1 cellular context compared by ENCODE assay signal in the genomic region with DNA sequence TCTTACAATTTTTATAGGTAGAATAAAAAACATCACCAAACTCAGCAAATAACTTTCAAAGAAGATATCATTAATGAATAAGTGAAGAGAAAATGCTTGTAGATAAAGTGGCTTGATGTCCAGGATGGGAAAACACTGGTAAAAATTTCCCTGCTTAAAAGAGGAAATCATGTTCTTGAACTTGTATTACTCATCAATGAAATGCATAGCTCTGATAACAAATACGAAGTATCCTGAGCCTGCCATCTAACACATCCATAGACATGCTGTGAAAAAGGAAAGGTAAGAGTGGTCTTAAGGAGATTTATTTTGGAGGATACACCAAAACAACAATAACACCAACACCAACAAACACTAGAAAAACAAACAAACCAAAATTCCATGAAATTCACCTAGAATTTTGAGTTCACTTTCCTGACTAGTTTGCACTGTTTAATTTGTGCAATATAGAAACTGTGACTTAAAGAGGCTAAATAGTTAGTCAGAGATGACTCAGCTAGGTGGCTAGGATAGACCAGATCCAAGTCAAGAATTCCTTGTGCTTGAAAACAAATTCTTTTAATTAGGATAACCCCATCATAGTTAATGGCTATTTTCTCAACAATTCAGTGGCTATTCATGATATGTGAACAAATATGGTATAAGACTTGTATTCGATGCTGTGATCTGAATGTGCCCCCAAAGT.
TF ChIP-seq lines count a peak whose summit lies in the region.

No MANE protein-coding gene starts in this region.

TF ChIP-seq in endothelial cell of umbilical vein, 7 proteins besides CTCF, POLR2A, EP300 and RAD21 (continued from another document):
- TF ChIP-seq EZH2 (IDR thresholded peaks at IDR 0.05; ENCODE audit: borderline replicate concordance, low read depth, low read length, severe bottlenecking), result no peak
